13 cellular contexts compared by ENCODE assay signal in the genomic region with DNA sequence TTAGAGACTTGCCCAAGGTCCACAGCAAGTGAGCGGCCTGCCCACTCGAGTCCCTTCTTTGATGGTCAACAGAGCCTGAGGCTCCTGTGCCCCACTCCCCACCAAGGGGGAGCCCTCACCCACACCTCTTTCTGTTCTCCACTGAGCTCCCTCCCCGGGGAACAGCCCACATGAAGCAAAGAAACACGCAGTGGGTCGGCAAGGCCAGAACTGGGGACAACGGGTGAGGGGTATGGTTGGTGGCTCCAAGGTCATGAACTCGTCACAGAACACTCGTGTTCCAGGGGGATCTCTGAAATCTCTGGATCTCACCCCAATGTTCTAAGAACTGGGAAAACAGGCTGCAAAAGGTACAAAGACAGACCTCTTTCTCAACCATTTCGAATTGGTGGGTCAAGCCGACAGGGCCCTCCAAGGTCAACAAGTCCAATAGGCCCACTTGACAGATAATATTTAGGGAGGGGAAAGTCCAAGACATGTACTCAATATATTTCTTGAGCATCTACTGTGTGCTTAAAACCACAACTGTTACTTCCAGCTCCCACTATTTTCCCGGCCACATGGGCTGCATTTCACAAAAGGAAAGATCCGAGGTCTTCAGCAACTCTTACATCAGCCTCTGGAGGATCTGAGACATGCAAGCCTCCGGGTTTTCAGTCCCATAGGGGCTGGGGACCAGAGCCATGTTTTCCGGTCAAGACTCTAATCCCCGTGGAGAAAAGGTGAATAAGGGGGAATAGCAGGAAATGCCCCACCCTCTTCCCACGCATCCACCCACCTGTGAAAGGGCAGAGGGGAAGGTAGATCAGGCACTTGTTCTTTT. TPM values are rescaled to one million over a fixed set of nuclear protein-coding genes. Genes with fewer than 3 reads are reported as not detected.
A peak's percentile ranks its signal among the peaks of the same experiment; 100 is the strongest.
DNase-seq lines count a peak whose midpoint lies in the region; ATAC-seq and TF ChIP-seq lines count a peak whose summit lies in the region.
"Had no signal": no experiment of that assay in that cellular context is flagged by ENCODE, and none has a peak within 500 bp of the region (broad histone marks: within the 10 kb centered on the region; RNA-seq: fewer than 3 reads in every experiment).

No MANE protein-coding gene starts in this region.

- H3K4me1 ChIP-seq in CD8-positive, alpha-beta memory T cell (ENCODE audit: insufficient read depth, low read length), result peaks cover 26% of the 10 kb centered on the region
- H3K4me1 ChIP-seq in HUES6 (ENCODE audit: control insufficient read depth, insufficient read depth, low read length), result peaks cover 29% of the 10 kb centered on the region
- peaks cover 30 to 55% (median 42%) of the 10 kb centered on the region in 4 donors for H3K4me1 ChIP-seq in upper lobe of left lung

- no peaks in the 10 kb centered on the region for H3K36me3 ChIP-seq in CD8-positive, alpha-beta memory T cell (ENCODE audit: insufficient read depth, low read length)
- H3K36me3 ChIP-seq in HUES6 (ENCODE audit: control insufficient read depth, insufficient read depth, low read length) (no peaks in the 10 kb centered on the region), upper lobe of left lung (no peaks in the 10 kb centered on the region)
- H3K36me3 ChIP-seq: colonic mucosa had no signal

- 47 to 58% methylated on average over 16 of the region's 16 CpGs for WGBS in upper lobe of left lung, 2 donors

- H3K27me3 Mint-ChIP-seq in CD8-positive, alpha-beta memory T cell, result peaks cover 27 to 31% of the 10 kb centered on the region in 2 donors
- peaks cover 5 to 22% of the 10 kb centered on the region in 2 donors for H3K27me3 Mint-ChIP-seq in natural killer cell (ENCODE audit: low read depth in 2 of 2)
- peaks cover 19% of the 10 kb centered on the region for H3K27me3 Mint-ChIP-seq in endothelial cell (ENCODE audit: unreplicated experiment)
- H3K27me3 Mint-ChIP-seq in osteocyte (ENCODE audit: unreplicated experiment), result peaks cover 9% of the 10 kb centered on the region

- no peak for TF ChIP-seq POLR2A in upper lobe of left lung (IDR thresholded peaks at IDR 0.05)

- no peak overlapping the region for H3K27ac Mint-ChIP-seq in CD8-positive, alpha-beta memory T cell
- H3K27ac Mint-ChIP-seq in natural killer cell (no peak overlapping the region), endothelial cell (ENCODE audit: unreplicated experiment) (no peak overlapping the region), osteocyte (ENCODE audit: unreplicated experiment) (no peak overlapping the region)
- H3K27ac Mint-ChIP-seq: memory B cell had no signal

- no peak for TF ChIP-seq EP300 in upper lobe of left lung (IDR thresholded peaks at IDR 0.05)

- no peaks in the 10 kb centered on the region for H3K9me3 ChIP-seq in CD8-positive, alpha-beta memory T cell (ENCODE audit: low read length)
- H3K9me3 ChIP-seq in HUES6 (ENCODE audit: control insufficient read depth, insufficient read depth, low read depth, low read length) (no peaks in the 10 kb centered on the region), upper lobe of left lung (no peaks in the 10 kb centered on the region)
- H3K9me3 ChIP-seq: colonic mucosa had no signal

- peaks cover 0 to 20% (median 6%) of the 10 kb centered on the region in 3 donors for H3K4me1 Mint-ChIP-seq in CD8-positive, alpha-beta memory T cell
- H3K4me1 Mint-ChIP-seq in natural killer cell, result peaks cover 0 to 5% of the 10 kb centered on the region in 2 donors
- peaks cover 5% of the 10 kb centered on the region for H3K4me1 Mint-ChIP-seq in endothelial cell (ENCODE audit: unreplicated experiment)
- H3K4me1 Mint-ChIP-seq in osteocyte (ENCODE audit: unreplicated experiment), result peaks cover 48% of the 10 kb centered on the region
- H3K4me1 Mint-ChIP-seq: memory B cell had no signal

- CTCF ChIA-PET in CD8-positive, alpha-beta memory T cell (lab: Charles Lee), result no interaction called here

- no peaks in the 10 kb centered on the region for H3K36me3 Mint-ChIP-seq in CD8-positive, alpha-beta memory T cell
- H3K36me3 Mint-ChIP-seq in natural killer cell (no peaks in the 10 kb centered on the region), endothelial cell (ENCODE audit: low read depth, unreplicated experiment) (no peaks in the 10 kb centered on the region), osteocyte (ENCODE audit: unreplicated experiment) (no peaks in the 10 kb centered on the region)
- H3K36me3 Mint-ChIP-seq: memory B cell had no signal

- H3K9ac ChIP-seq in HUES6 (ENCODE audit: low read length), result peak overlapping the region; percentile 58

- intact Hi-C loops in dorsolateral prefrontal cortex (cut with DNase I), result no loop called here
- intact Hi-C loops in natural killer cell (cut with micrococcal nuclease), result no loop called here

- H3K27ac ChIP-seq in CD8-positive, alpha-beta memory T cell (ENCODE audit: low read depth, low read length), result peak overlapping the region; percentile 73
- no peak overlapping the region for H3K27ac ChIP-seq in HUES6 (ENCODE audit: low read depth, low read length)
- peak overlapping the region in 19 of 59 donors; percentile 3 to 93 (median 83) for H3K27ac ChIP-seq in dorsolateral prefrontal cortex
- no peak overlapping the region for H3K27ac ChIP-seq in upper lobe of left lung
- H3K27ac ChIP-seq: colonic mucosa, skin epidermis had no signal

- H3K9me3 Mint-ChIP-seq in CD8-positive, alpha-beta memory T cell, result no peaks in the 10 kb centered on the region
- H3K9me3 Mint-ChIP-seq in natural killer cell, result no peaks in the 10 kb centered on the region
- H3K9me3 Mint-ChIP-seq in endothelial cell (ENCODE audit: unreplicated experiment), result no peaks in the 10 kb centered on the region
- no peaks in the 10 kb centered on the region for H3K9me3 Mint-ChIP-seq in osteocyte (ENCODE audit: unreplicated experiment)
- H3K9me3 Mint-ChIP-seq: memory B cell had no signal

- no peak for ATAC-seq in natural killer cell
- ATAC-seq in upper lobe of left lung (ENCODE audit: low FRiP score in 2 of 2), result no peak
- ATAC-seq in GM18519 (IDR thresholded peaks at IDR 0.05; ENCODE audit: low FRiP score, unreplicated experiment), result no peak

- DNase-seq in CD8-positive, alpha-beta memory T cell, result no peak
- DNase-seq in dorsolateral prefrontal cortex (no peak), natural killer cell (no peak), endothelial cell (ENCODE audit: low spot score) (no peak), upper lobe of left lung (no peak), osteocyte (ENCODE audit: extremely low spot score, unreplicated experiment) (no peak)
- DNase-seq: KBM-7, NCI-H2081 had no signal

- POLR2A ChIA-PET in CD8-positive, alpha-beta memory T cell (lab: Charles Lee), result no interaction called here

- peak overlapping the region; percentile 51 for H3K4me3 ChIP-seq in CD8-positive, alpha-beta memory T cell (ENCODE audit: low read length)
- H3K4me3 ChIP-seq in HUES6 (ENCODE audit: low read depth, low read length) (peak overlapping the region; percentile 81), dorsolateral prefrontal cortex (peak overlapping the region in 40 of 59 donors; percentile 39 to 78 (median 66)), upper lobe of left lung (peak overlapping the region in 2 of 4 donors; percentile 38 to 52)

- H3K4me3 Mint-ChIP-seq in CD8-positive, alpha-beta memory T cell, result peak overlapping the region; percentile 37 to 73 (median 50)
- H3K4me3 Mint-ChIP-seq in natural killer cell, result peak overlapping the region; percentile 35
- H3K4me3 Mint-ChIP-seq in endothelial cell (ENCODE audit: unreplicated experiment), result no peak overlapping the region
- H3K4me3 Mint-ChIP-seq in osteocyte (ENCODE audit: unreplicated experiment), result no peak overlapping the region

- no peak for TF ChIP-seq CTCF in dorsolateral prefrontal cortex (IDR thresholded peaks at IDR 0.05 in 54 of 56, conservative IDR thresholded peaks at IDR 0.05 in 2 of 56; ENCODE audit: low read depth in 1 of 56, partially characterized antibody in 56 of 56)
- TF ChIP-seq CTCF in natural killer cell (IDR thresholded peaks at IDR 0.05), result no peak
- no peak for TF ChIP-seq CTCF in endothelial cell (IDR thresholded peaks at IDR 0.05; ENCODE audit: unreplicated experiment)
- TF ChIP-seq CTCF in upper lobe of left lung (IDR thresholded peaks at IDR 0.05), result no peak
- TF ChIP-seq CTCF in osteocyte (IDR thresholded peaks at IDR 0.05), result no peak

- peaks cover 27% of the 10 kb centered on the region for H3K27me3 ChIP-seq in CD8-positive, alpha-beta memory T cell (ENCODE audit: insufficient read depth, low read length, poor library complexity, severe bottlenecking)
- H3K27me3 ChIP-seq in HUES6 (ENCODE audit: control insufficient read depth, insufficient read depth, low read length) (peaks cover 18% of the 10 kb centered on the region), dorsolateral prefrontal cortex (peaks cover 0 to 10% (median 0%) of the 10 kb centered on the region in 45 donors), upper lobe of left lung (peaks cover 0 to 23% (median 13%) of the 10 kb centered on the region in 4 donors)

RNA-seq across cellular contexts. Expression of a gene that starts 1.1 kb away (rescaled TPM):
- total RNA-seq in CD8-positive, alpha-beta memory T cell, result under 1 TPM; 0.44 to 0.50 TPM
- not detected for polyA plus RNA-seq in CD8-positive, alpha-beta memory T cell
- total RNA-seq in dorsolateral prefrontal cortex (100 to 1,000 TPM; 108 to 286 (median 187) TPM), natural killer cell (1 to 10 TPM in 1 of 3 donors, under 1 TPM in 1, not detected in 1; 0.47 to 1.1 TPM), endothelial cell (ENCODE audit: unreplicated experiment) (0.56 TPM), upper lobe of left lung (10 to 100 TPM; 26.9 to 65.2 (median 36.7) TPM), osteocyte (3.5 and 3.8 TPM in 2 replicates)

Comparison
In these comparisons a context has a peak if more than half of its experiments do, and no peak if none do; other contexts are left out.
1. H3K4me3 Mint-ChIP-seq: peak in CD8-positive, alpha-beta memory T cell (7 of 7) and natural killer cell (single experiment); none in endothelial cell (single experiment) and osteocyte (single experiment).